1 cellular context compared by ENCODE assay signal in the genomic region with DNA sequence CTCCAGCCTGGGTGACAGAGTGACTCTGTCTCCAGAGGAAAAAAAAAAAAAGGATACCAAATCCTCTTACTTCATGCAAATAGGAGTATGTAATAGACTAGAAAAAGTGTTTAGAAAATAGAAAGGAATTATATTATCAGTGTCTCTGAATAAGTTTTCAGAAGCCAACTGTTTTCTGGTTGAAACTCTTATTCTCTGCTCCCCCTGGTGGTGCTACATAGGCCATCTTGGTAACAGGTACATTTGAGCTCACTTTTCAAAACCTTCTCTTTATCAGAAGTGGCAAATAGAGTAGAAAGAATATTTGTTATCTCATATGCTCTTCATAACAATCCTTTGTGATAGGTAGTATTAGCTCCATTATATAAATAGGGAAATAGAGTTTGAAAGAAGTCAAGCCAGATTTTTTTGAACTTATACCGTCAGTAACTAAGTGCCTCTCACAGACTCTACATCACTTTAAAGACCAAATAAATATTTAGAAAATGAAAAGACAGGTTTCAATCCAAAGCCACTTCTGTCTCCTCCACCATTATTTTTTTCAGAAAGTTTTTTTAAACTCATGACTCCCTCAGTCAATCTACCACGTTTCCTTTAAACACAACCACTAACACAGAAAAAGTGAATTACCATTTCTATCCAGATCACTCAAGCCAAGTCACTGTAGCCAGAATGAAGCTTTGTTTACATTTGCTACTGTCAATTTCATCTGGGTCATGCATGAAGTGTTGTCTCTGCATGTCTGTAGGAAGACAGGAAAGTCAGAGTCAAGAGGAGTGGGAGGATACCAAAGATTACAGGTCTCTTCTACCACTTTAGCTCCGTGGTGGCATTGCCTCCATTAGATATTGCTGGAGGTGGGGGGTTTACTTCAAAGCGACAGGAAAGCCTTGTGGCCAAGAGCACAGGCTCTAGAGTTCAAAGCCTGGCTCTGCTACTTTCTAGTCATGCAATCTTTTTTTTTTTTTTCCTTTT.
TF ChIP-seq lines count a peak whose summit lies in the region.

No MANE protein-coding gene starts in this region.

TF ChIP-seq in HCT116, 20 proteins besides CTCF, POLR2A, EP300 and RAD21:
- TF ChIP-seq JUND (IDR thresholded peaks at IDR 0.05) (no peak), ZFX (IDR thresholded peaks at IDR 0.05) (no peak), SRF (IDR thresholded peaks at IDR 0.05; ENCODE audit: low read depth) (no peak), EZH2phosphoT487 (IDR thresholded peaks at IDR 0.05; ENCODE audit: borderline replicate concordance) (no peak)
